In genomic region chr4:102390438-102390837, GRCh38 we compare ENCODE assay signal across 8 cellular contexts. TPM values are rescaled to one million over a fixed set of nuclear protein-coding genes. Genes with fewer than 3 reads are reported as not detected.
DNase-seq lines count a peak whose midpoint lies in the region; ATAC-seq, FAIRE-seq and TF ChIP-seq lines count a peak whose summit lies in the region.
"Had no signal": no experiment of that assay in that cellular context is flagged by ENCODE, and none has a peak within 500 bp of the region (broad histone marks: within the 10 kb centered on the region; RNA-seq: fewer than 3 reads in every experiment).

No MANE protein-coding gene starts in this region.

- peak; percentile 93 for ATAC-seq in GM18909 (IDR thresholded peaks at IDR 0.05; ENCODE audit: poor library complexity, unreplicated experiment)
- ATAC-seq in HG02840 (IDR thresholded peaks at IDR 0.05; ENCODE audit: low FRiP score, unreplicated experiment) = peak; percentile 82
- ATAC-seq in natural killer cell = peak; percentile 87 to 91 (median 89)

- H3K36me3 Mint-ChIP-seq in natural killer cell = no peaks in the 10 kb centered on the region

- H3K9me3 ChIP-seq in SJCRH30 (replicated peaks) = no peaks in the 10 kb centered on the region
- no peaks in the 10 kb centered on the region for H3K9me3 ChIP-seq in effector memory CD4-positive, alpha-beta T cell (ENCODE audit: control insufficient read depth, low read length)
- no peaks in the 10 kb centered on the region for H3K9me3 ChIP-seq in colonic mucosa

- H3K27me3 ChIP-seq in SJCRH30 (no peaks in the 10 kb centered on the region), colonic mucosa (no peaks in the 10 kb centered on the region)
- no peaks in the 10 kb centered on the region for H3K27me3 ChIP-seq in effector memory CD4-positive, alpha-beta T cell (replicated peaks; ENCODE audit: control insufficient read depth, insufficient read depth, low read length, poor library complexity, severe bottlenecking)

- H3K36me3 ChIP-seq in SJCRH30 (no peaks in the 10 kb centered on the region), colonic mucosa (no peaks in the 10 kb centered on the region)
- H3K36me3 ChIP-seq in effector memory CD4-positive, alpha-beta T cell (ENCODE audit: control insufficient read depth, insufficient read depth, low read length) = no peaks in the 10 kb centered on the region

- H3K9me3 Mint-ChIP-seq in natural killer cell = no peaks in the 10 kb centered on the region

- H3K4me3 ChIP-seq in SJCRH30 (no peak overlapping the region), colonic mucosa (no peak overlapping the region)
- no peak overlapping the region for H3K4me3 ChIP-seq in effector memory CD4-positive, alpha-beta T cell (ENCODE audit: insufficient read depth, low read depth, low read length, poor library complexity, severe bottlenecking)

- no peaks in the 10 kb centered on the region for H3K4me1 ChIP-seq in SJCRH30
- no peaks in the 10 kb centered on the region for H3K4me1 ChIP-seq in effector memory CD4-positive, alpha-beta T cell (ENCODE audit: control insufficient read depth, insufficient read depth, low read length, poor library complexity, severe bottlenecking)
- no peaks in the 10 kb centered on the region for H3K4me1 ChIP-seq in colonic mucosa

- peak overlapping the region in 1 of 2 donors; percentile 4 for H3K27ac Mint-ChIP-seq in natural killer cell

- H3K27ac ChIP-seq in SJCRH30 (no peak overlapping the region), colonic mucosa (no peak overlapping the region)
- H3K27ac ChIP-seq in effector memory CD4-positive, alpha-beta T cell (ENCODE audit: insufficient read depth, low read length, poor library complexity, severe bottlenecking) = no peak overlapping the region

- no peak overlapping the region for H3K4me3 Mint-ChIP-seq in natural killer cell

- FAIRE-seq in RCC 7860 (lab: Jason Lieb, UNC) = peak; percentile 95
- FAIRE-seq: islet of Langerhans had no signal

- no peak overlapping the region for H3K9ac ChIP-seq in colonic mucosa (ENCODE audit: low read depth in 2 of 2, low read length in 2 of 2)

- peak; percentile 72 for DNase-seq in RCC 7860 (ENCODE audit: low spot score)
- no peak for DNase-seq in natural killer cell
- no peak for DNase-seq in SJCRH30
- no peak for DNase-seq in effector memory CD4-positive, alpha-beta T cell
- no peak for DNase-seq in colonic mucosa

- peaks cover 12 to 14% of the 10 kb centered on the region in 2 donors for H3K4me1 Mint-ChIP-seq in natural killer cell

- peaks cover 0 to 9% of the 10 kb centered on the region in 2 donors for H3K27me3 Mint-ChIP-seq in natural killer cell (ENCODE audit: low read depth in 2 of 2)

- TF ChIP-seq CTCF in natural killer cell (IDR thresholded peaks at IDR 0.05) = no peak
- TF ChIP-seq CTCF in colonic mucosa (IDR thresholded peaks at IDR 0.05) = no peak

- intact Hi-C loops in natural killer cell (cut with micrococcal nuclease) (loop anchor here (1.0 kb wide), 1 partner anchor 45 kb away; the partner anchor contains the start of gene SLC39A8), colonic mucosa (cut with DNase I) (no loop called here)

RNA-seq across cellular contexts. Expression of gene SLC39A8, which starts 45.2 kb away (rescaled TPM):
- total RNA-seq in natural killer cell = 10 to 100 TPM; 18.0 to 20.0 (median 18.2) TPM
- total RNA-seq in SJCRH30 (2014; rRNA removed; shearing (Covaris generic)) = 0.13 TPM in 1 of 2 replicates, not detected in the other
- 100 to 1,000 TPM in 1 of 2 donors, 10 to 100 TPM in 1; 75.4 to 104 TPM for total RNA-seq in colonic mucosa

Comparison
In these comparisons a context has a peak if more than half of its experiments do, and no peak if none do; other contexts are left out.
1. RNA of gene SLC39A8, which starts 45.2 kb away (total RNA-seq): 75.4 to 104 TPM in colonic mucosa and 18.0 to 20.0 TPM in natural killer cell; 0.13 TPM in SJCRH30; every median in the first group is over 10 times any median in the second.
2. Peak in every context shown above with its lines, with median percentiles within 50 percentile points of each other: ATAC-seq.